Comparison of ENCODE assay signal across 5 cellular contexts in the genomic region with DNA sequence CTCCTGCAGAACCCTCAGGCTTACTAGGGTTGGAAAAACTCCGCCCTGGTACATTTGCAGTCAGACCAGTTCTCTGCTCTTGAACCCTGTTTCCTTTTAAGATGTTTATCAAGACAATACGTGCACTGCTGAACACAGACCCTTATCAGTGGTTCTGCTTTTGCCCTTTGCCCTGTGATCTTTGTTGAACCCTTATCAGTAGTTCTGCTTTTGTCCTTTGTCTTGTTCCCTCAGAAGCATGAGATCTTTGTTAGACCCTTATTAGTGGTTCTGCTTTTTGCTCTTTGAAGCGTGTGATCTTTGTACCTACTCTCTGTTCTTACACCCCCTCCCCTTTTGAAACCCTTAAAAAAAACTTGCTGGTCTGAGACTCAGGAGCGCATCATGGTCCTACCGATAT.
DNase-seq lines count a peak whose midpoint lies in the region; TF ChIP-seq lines count a peak whose summit lies in the region.
"Not testable (repeated sequence)": the region's sequence is repeated elsewhere in the genome, so short reads cannot be mapped to it uniquely, and the experiment has no call there.

No MANE protein-coding gene starts in this region.

- H3K4me1 ChIP-seq in endodermal cell (ENCODE audit: control insufficient read depth, insufficient read depth, low read length): not testable (repeated sequence)

- H3K4me3 Mint-ChIP-seq in activated naive CD4-positive, alpha-beta T cell treated with anti-CD3 and anti-CD28 coated beads, Interleukin-2, amount 50 U/mL, for 24 hours; endodermal cell: not testable (repeated sequence)

- not testable (repeated sequence) for H3K9me3 Mint-ChIP-seq in activated naive CD4-positive, alpha-beta T cell treated with anti-CD3 and anti-CD28 coated beads, Interleukin-2, amount 50 U/mL, for 24 hours
- H3K9me3 Mint-ChIP-seq in endodermal cell: peaks cover 14% of the 10 kb centered on the region

- H3K4me1 Mint-ChIP-seq in activated naive CD4-positive, alpha-beta T cell treated with anti-CD3 and anti-CD28 coated beads, Interleukin-2, amount 50 U/mL, for 24 hours; endodermal cell: not testable (repeated sequence)

- peaks cover 17% of the 10 kb centered on the region for H3K9me3 ChIP-seq in endodermal cell (ENCODE audit: control insufficient read depth, low read length)

- not testable (repeated sequence) for H3K9ac ChIP-seq in endodermal cell (ENCODE audit: extremely low read depth, low read length, poor library complexity, severe bottlenecking)

- H3K27me3 ChIP-seq in endodermal cell (ENCODE audit: control insufficient read depth, insufficient read depth, low read length, poor library complexity, severe bottlenecking): not testable (repeated sequence)

- in situ Hi-C loops in KBM-7 (cut with MboI; ENCODE audit: low pct_unique_long_range_greater_than_20kb, low sequenced_read_pairs): not testable (repeated sequence)

- not testable (repeated sequence) for TF ChIP-seq CTCF in endodermal cell (conservative IDR thresholded peaks at IDR 0.05)

- H3K36me3 ChIP-seq in endodermal cell (ENCODE audit: control insufficient read depth, insufficient read depth, low read length): not testable (repeated sequence)

- 95 to 100% methylated on average over 3 to 5 of the region's 5 CpGs for WGBS in endodermal cell (ENCODE audit: insufficient coverage in 1 of 2, insufficient read length in 1 of 2), 2 experiments

- not testable (repeated sequence) for H3K27me3 Mint-ChIP-seq in activated naive CD4-positive, alpha-beta T cell treated with anti-CD3 and anti-CD28 coated beads, Interleukin-2, amount 50 U/mL, for 24 hours; endodermal cell (ENCODE audit: insufficient read depth)

- H3K36me3 Mint-ChIP-seq in activated naive CD4-positive, alpha-beta T cell treated with anti-CD3 and anti-CD28 coated beads, Interleukin-2, amount 50 U/mL, for 24 hours; endodermal cell (ENCODE audit: low read depth): not testable (repeated sequence)

- H3K4me3 ChIP-seq in endodermal cell (ENCODE audit: low read length): peak overlapping the region; percentile 37

- DNase-seq in CMK (ENCODE audit: low read depth) (peak; percentile 11), KBM-7 (peak; percentile 12), OCI-M1 (lab: John Stamatoyannopoulos, UW) (peak; percentile 36)
- not testable (repeated sequence) for DNase-seq in endodermal cell

- H3K27ac ChIP-seq in endodermal cell (ENCODE audit: low read depth, low read length): not testable (repeated sequence)

- H3K27ac Mint-ChIP-seq in activated naive CD4-positive, alpha-beta T cell treated with anti-CD3 and anti-CD28 coated beads, Interleukin-2, amount 50 U/mL, for 24 hours: peak overlapping the region; percentile 26
- not testable (repeated sequence) for H3K27ac Mint-ChIP-seq in endodermal cell
